1 cellular context compared by ENCODE assay signal in genomic region chr16:3050487-3050886, GRCh38.
TF ChIP-seq lines count a peak whose summit lies in the region.

No MANE protein-coding gene starts in this region.

TF ChIP-seq in HepG2, 621 proteins besides CTCF, POLR2A, EP300 and RAD21:
- no peak for TF ChIP-seq ZNF616 (CRISPR knock-in tag; IDR thresholded peaks at IDR 0.05; ENCODE audit: low read depth)
- no peak for TF ChIP-seq IRX3 (CRISPR knock-in tag; IDR thresholded peaks at IDR 0.05; ENCODE audit: borderline replicate concordance, low read depth)
- TF ChIP-seq MAFF (IDR thresholded peaks at IDR 0.05; ENCODE audit: low read depth, low read length): no peak
- TF ChIP-seq ZBTB3 (CRISPR knock-in tag; IDR thresholded peaks at IDR 0.05; ENCODE audit: borderline replicate concordance, low read depth): no peak
- TF ChIP-seq KDM6A (CRISPR knock-in tag; IDR thresholded peaks at IDR 0.05; ENCODE audit: low read depth): no peak
- no peak for TF ChIP-seq ZNF607 (CRISPR knock-in tag; IDR thresholded peaks at IDR 0.05; ENCODE audit: borderline replicate concordance)
- no peak for TF ChIP-seq ZNF12 (CRISPR knock-in tag; IDR thresholded peaks at IDR 0.05)
- TF ChIP-seq NFIB (CRISPR knock-in tag; IDR thresholded peaks at IDR 0.05; ENCODE audit: borderline replicate concordance): no peak
- no peak for TF ChIP-seq ZKSCAN5 (CRISPR knock-in tag; IDR thresholded peaks at IDR 0.05)
